9 cellular contexts compared by ENCODE assay signal in the genomic region with DNA sequence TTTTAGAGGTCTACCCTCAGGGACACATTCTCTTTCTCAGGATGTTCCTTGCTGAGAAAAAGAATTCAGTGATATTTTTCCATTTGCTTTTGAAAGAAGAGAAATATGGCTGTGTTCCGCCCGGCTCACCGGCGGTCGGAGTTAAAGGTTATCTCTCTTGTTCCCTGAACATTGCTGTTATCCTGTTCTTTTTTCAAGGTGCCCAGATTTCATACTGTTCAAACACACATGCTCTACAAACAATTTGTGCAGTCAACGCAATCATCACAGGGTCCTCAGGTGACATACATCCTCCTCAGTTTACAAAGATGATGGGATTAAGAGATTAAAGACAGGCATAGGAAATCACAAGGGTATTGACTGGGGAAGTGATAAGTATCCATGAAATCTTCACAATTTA. TPM values are rescaled to one million over a fixed set of nuclear protein-coding genes. Genes with fewer than 3 reads are reported as not detected.
A peak's percentile ranks its signal among the peaks of the same experiment; 100 is the strongest.
DNase-seq lines count a peak whose midpoint lies in the region; ATAC-seq, FAIRE-seq and TF ChIP-seq lines count a peak whose summit lies in the region.
"Not testable (repeated sequence)": the region's sequence is repeated elsewhere in the genome, so short reads cannot be mapped to it uniquely, and the experiment has no call there.
"Had no signal": no experiment of that assay in that cellular context is flagged by ENCODE, and none has a peak within 500 bp of the region (broad histone marks: within the 10 kb centered on the region; RNA-seq: fewer than 3 reads in every experiment).

No MANE protein-coding gene starts in this region.

- not testable (repeated sequence) for H2AFZ ChIP-seq in GM23338; H9 (ENCODE audit: low read length); HepG2 (ENCODE audit: low read length)
- H2AFZ ChIP-seq in neuronal stem cell (ENCODE audit: low read length) = peak overlapping the region; percentile 71

- ATAC-seq in GM23338, WTC11, HepG2: not testable (repeated sequence)

- not testable (repeated sequence) for H3K14ac ChIP-seq in H9 (ENCODE audit: insufficient read depth, low read length); neuronal stem cell (ENCODE audit: low read length)

- not testable (repeated sequence) for H4K91ac ChIP-seq in H9 (ENCODE audit: insufficient read length, low read depth, low read length); neuronal stem cell (ENCODE audit: low read depth, low read length, poor library complexity)

- TF ChIP-seq RAD21 in HepG2 (CRISPR knock-in tag; IDR thresholded peaks at IDR 0.05) = not testable (repeated sequence)

- not testable (repeated sequence) for H3K79me1 ChIP-seq in H9 (ENCODE audit: insufficient read depth, low read depth, low read length, poor library complexity, severe bottlenecking); neuronal stem cell (ENCODE audit: low read depth, low read length)

- H3K27ac ChIP-seq in GM23338 (ENCODE audit: low read depth) = peak overlapping the region; percentile 89
- not testable (repeated sequence) for H3K27ac ChIP-seq in H9 (ENCODE audit: insufficient read length, low read depth, low read length); HepG2 (ENCODE audit: extremely low read length, insufficient read depth, low read length); neuronal stem cell (replicated peaks; ENCODE audit: low read length)
- H3K27ac ChIP-seq in HUES48 (ENCODE audit: low read depth, low read length) = peak overlapping the region; percentile 67
- peak overlapping the region; percentile 49; the same call in 1 of the 2 replicates for H3K27ac ChIP-seq in HUES64 (ENCODE audit: low read depth, low read length)

- not testable (repeated sequence) for H3K4me3 ChIP-seq in GM23338; HUES48 (ENCODE audit: low read depth, low read length); HUES64 (ENCODE audit: low read length); iPS-15b (ENCODE audit: low read depth, low read length); HepG2 (replicated peaks in 1 of 3; ENCODE audit: insufficient read depth in 1 of 3, low read depth in 2 of 3, low read length in 3 of 3); neuronal stem cell (ENCODE audit: low read length in 2 of 2)

- FAIRE-seq in HepG2 (lab: Jason Lieb, UNC) = not testable (repeated sequence)

- H2BK5ac ChIP-seq in H9 (ENCODE audit: insufficient read length, low read length); neuronal stem cell (ENCODE audit: low read length): not testable (repeated sequence)

- in situ Hi-C loops in HepG2 (cut with HindIII; ENCODE audit: extremely low pct_ligation_motif_present, low pct_unique_long_range_greater_than_20kb) = not testable (repeated sequence)

- intact Hi-C loops in HepG2 (cut with micrococcal nuclease; ENCODE audit: unreplicated experiment) = not testable (repeated sequence)

- not testable (repeated sequence) for H3K79me2 ChIP-seq in GM23338 (replicated peaks; ENCODE audit: insufficient read depth); H9 (ENCODE audit: insufficient read depth, low read length); HepG2 (ENCODE audit: insufficient read depth, low read length)

- H3K36me3 ChIP-seq in GM23338 (ENCODE audit: insufficient read depth); HUES48 (ENCODE audit: control insufficient read depth, insufficient read depth, low read length); HUES64 (ENCODE audit: insufficient read depth, low read length); iPS-15b (ENCODE audit: control insufficient read depth, insufficient read depth, low read length); HepG2 (replicated peaks in 1 of 2; ENCODE audit: control insufficient read depth in 1 of 2, insufficient read depth in 2 of 2, low read length in 2 of 2); neuronal stem cell (replicated peaks in 1 of 2; ENCODE audit: control insufficient read depth in 2 of 2, insufficient read depth in 2 of 2, low read length in 2 of 2): not testable (repeated sequence)

- not testable (repeated sequence) for TF ChIP-seq EP300 in HepG2 (IDR thresholded peaks at IDR 0.05; ENCODE audit: low read depth in 2 of 2, low read length in 2 of 2); HepG2 (CRISPR knock-in tag; IDR thresholded peaks at IDR 0.05; ENCODE audit: borderline replicate concordance)

- H3K27me3 ChIP-seq in GM23338 (ENCODE audit: insufficient read depth); H9 (ENCODE audit: insufficient read depth, low read length); HUES48 (ENCODE audit: control insufficient read depth, insufficient read depth, low read length); HUES64 (ENCODE audit: insufficient read depth, low read length); iPS-15b (ENCODE audit: control insufficient read depth, insufficient read depth, low read length); HepG2 (ENCODE audit: control insufficient read depth in 1 of 2, insufficient read depth in 2 of 2, low read length in 2 of 2); neuronal stem cell (ENCODE audit: control insufficient read depth in 3 of 3, insufficient read depth in 3 of 3, low read depth in 1 of 3, low read length in 3 of 3): not testable (repeated sequence)

- POLR2A ChIA-PET in WTC11 (lab: Charles Lee); HepG2 (lab: Yijun Ruan, JAX): not testable (repeated sequence)

- H3K4ac ChIP-seq in H9 (ENCODE audit: low read depth, low read length); neuronal stem cell (ENCODE audit: low read length): not testable (repeated sequence)

- not testable (repeated sequence) for BruUV-seq in HepG2 (replicated peaks; lab: Mats Ljungman, UMichigan)

- not testable (repeated sequence) for H3K23me2 ChIP-seq in H9 (ENCODE audit: insufficient read length, low read depth, low read length, poor library complexity, severe bottlenecking)

- H3K27me3 Mint-ChIP-seq in GM23338 (ENCODE audit: insufficient read depth, low read depth, poor library complexity) = peaks cover 12% of the 10 kb centered on the region
- not testable (repeated sequence) for H3K27me3 Mint-ChIP-seq in H9 (ENCODE audit: low read depth); WTC11 (ENCODE audit: low read depth)

- H3K36me3 Mint-ChIP-seq in GM23338 (ENCODE audit: low read depth) = peaks cover 11% of the 10 kb centered on the region
- peaks cover 9 to 11% (median 11%) of the 10 kb centered on the region in 3 experiments for H3K36me3 Mint-ChIP-seq in H9 (ENCODE audit: insufficient read depth in 1 of 3, low read depth in 3 of 3)
- peaks cover 18% of the 10 kb centered on the region for H3K36me3 Mint-ChIP-seq in WTC11

- not testable (repeated sequence) for H3K4me1 ChIP-seq in GM23338 (ENCODE audit: insufficient read depth); H9 (ENCODE audit: insufficient read depth, low read length); HUES48 (ENCODE audit: control insufficient read depth, insufficient read depth, low read length); HUES64 (ENCODE audit: insufficient read depth, low read length); iPS-15b (ENCODE audit: control insufficient read depth, insufficient read depth, low read length); neuronal stem cell (ENCODE audit: control insufficient read depth in 2 of 2, insufficient read depth in 1 of 2, low read depth in 1 of 2, low read length in 2 of 2)
- H3K4me1 ChIP-seq in HepG2 (ENCODE audit: insufficient read depth, low read length) = peaks cover 29% of the 10 kb centered on the region

- H2AK5ac ChIP-seq in H9 (ENCODE audit: insufficient read length, low read length); neuronal stem cell (ENCODE audit: low read depth, low read length): not testable (repeated sequence)

- H2BK120ac ChIP-seq in H9 (ENCODE audit: low read depth, low read length, poor library complexity, severe bottlenecking); neuronal stem cell (ENCODE audit: low read depth, low read length): not testable (repeated sequence)

- peaks cover 13% of the 10 kb centered on the region for H3K9me3 Mint-ChIP-seq in GM23338
- peaks cover 12 to 13% of the 10 kb centered on the region in 2 experiments for H3K9me3 Mint-ChIP-seq in H9
- H3K9me3 Mint-ChIP-seq in WTC11 = peaks cover 14% of the 10 kb centered on the region

- H3K4me3 Mint-ChIP-seq in GM23338 = peak overlapping the region; percentile 32; the same call in 2 of the 3 replicates
- H3K4me3 Mint-ChIP-seq in H9 = peak overlapping the region in 1 of 2 experiments; percentile 3; a peak in 2 of 5 replicates
- H3K4me3 Mint-ChIP-seq in WTC11 = peak overlapping the region; percentile 10; the same call in 1 of the 2 replicates

- H4K20me1 ChIP-seq in GM23338 (replicated peaks; ENCODE audit: insufficient read depth); H9 (ENCODE audit: control insufficient read depth, insufficient read depth, insufficient read length); HepG2 (ENCODE audit: insufficient read depth, low read length): not testable (repeated sequence)

- H3T11ph ChIP-seq in H9 (ENCODE audit: low read length) = not testable (repeated sequence)

- not testable (repeated sequence) for H3K9ac ChIP-seq in H9 (ENCODE audit: extremely low read depth, insufficient read length, low read length); HUES48 (ENCODE audit: low read depth, low read length); HUES64 (ENCODE audit: low read depth, low read length); HepG2 (ENCODE audit: insufficient read depth, low read depth, low read length); neuronal stem cell (ENCODE audit: low read depth, low read length, poor library complexity)
- H3K9ac ChIP-seq in iPS-15b (ENCODE audit: low read depth, low read length) = peak overlapping the region; percentile 42

- H3K18ac ChIP-seq in H9 (ENCODE audit: insufficient read length, low read depth, low read length); neuronal stem cell (ENCODE audit: low read length): not testable (repeated sequence)

- H4K8ac ChIP-seq in H9 (replicated peaks; ENCODE audit: insufficient read length, low read depth, low read length); neuronal stem cell (ENCODE audit: low read depth, low read length): not testable (repeated sequence)

- H3K9me3 ChIP-seq in H9 (ENCODE audit: control insufficient read depth, low read depth, low read length); HUES48 (ENCODE audit: control insufficient read depth, insufficient read depth, low read length); HUES64 (ENCODE audit: insufficient read depth, low read depth, low read length); iPS-15b (ENCODE audit: control insufficient read depth, insufficient read depth, low read length); HepG2 (ENCODE audit: low read length); neuronal stem cell (replicated peaks in 1 of 2; ENCODE audit: control insufficient read depth in 2 of 2, insufficient read depth in 1 of 2, low read depth in 1 of 2, low read length in 2 of 2): not testable (repeated sequence)

- H4K5ac ChIP-seq in H9 (ENCODE audit: insufficient read length, low read depth, low read length) = not testable (repeated sequence)

- H3F3A ChIP-seq in GM23338 (replicated peaks; ENCODE audit: low read depth) = not testable (repeated sequence)

- not testable (repeated sequence) for H2BK12ac ChIP-seq in H9 (ENCODE audit: insufficient read length, low read depth, low read length); neuronal stem cell (ENCODE audit: low read length)

- not testable (repeated sequence) for H3K9me2 ChIP-seq in GM23338 (ENCODE audit: insufficient read depth)

- H3K4me1 Mint-ChIP-seq in GM23338 = peaks cover 22% of the 10 kb centered on the region
- peaks cover 15 to 25% of the 10 kb centered on the region in 2 experiments for H3K4me1 Mint-ChIP-seq in H9
- peaks cover 16% of the 10 kb centered on the region for H3K4me1 Mint-ChIP-seq in WTC11

- WGBS in H9 (ENCODE audit: extremely low coverage, insufficient read length, low lambda C conversion rate) = no CpG with 5 or more reads among the region's 6 CpGs
- 95% methylated on average over 6 of the region's 6 CpGs for WGBS in HUES64
- WGBS in HepG2 (ENCODE audit: low lambda C conversion rate) = 2% methylated on average over 6 of the region's 6 CpGs
- no CpG with 5 or more reads among the region's 6 CpGs for WGBS in neuronal stem cell (ENCODE audit: extremely low coverage in 2 of 2, insufficient read length in 2 of 2, insufficient replicate concordance in 1 of 2), 2 donors

- TF ChIP-seq CTCF in GM23338 (conservative IDR thresholded peaks at IDR 0.05; ENCODE audit: low read depth in 2 of 2); H9 (conservative IDR thresholded peaks at IDR 0.05); WTC11 (IDR thresholded peaks at IDR 0.05); HepG2 (CRISPR knock-in tag; IDR thresholded peaks at IDR 0.05): not testable (repeated sequence)

- CTCF ChIA-PET in WTC11 (lab: Charles Lee); HepG2 (lab: Yijun Ruan, JAX; ENCODE audit: low intra/inter-chr PET ratio, low total read pairs): not testable (repeated sequence)

- H2BK15ac ChIP-seq in H9 (ENCODE audit: low read depth, low read length); neuronal stem cell (ENCODE audit: low read length): not testable (repeated sequence)

- H3K4me2 ChIP-seq in GM23338; H9 (ENCODE audit: insufficient read depth, insufficient read length, low read length); HepG2 (ENCODE audit: low read depth, low read length); neuronal stem cell (ENCODE audit: insufficient read depth, low read length, poor library complexity, severe bottlenecking): not testable (repeated sequence)

- H3K23ac ChIP-seq in H9 (ENCODE audit: insufficient read length, low read depth, low read length); neuronal stem cell (ENCODE audit: low read depth, low read length, poor library complexity): not testable (repeated sequence)

- DNase-seq in GM23338 (ENCODE audit: low spot score); H9; WTC11 (ENCODE audit: low spot score); HepG2 (ENCODE audit: low spot score); neuronal stem cell (ENCODE audit: low spot score): not testable (repeated sequence)

- H3K27ac Mint-ChIP-seq in GM23338 (peak overlapping the region; percentile 93), H9 (peak overlapping the region; percentile 63 to 88 (median 81)), WTC11 (peak overlapping the region; percentile 97)

- not testable (repeated sequence) for TF ChIP-seq POLR2A in HepG2 (IDR thresholded peaks at IDR 0.05; ENCODE audit: insufficient read depth in 1 of 2, low read depth in 2 of 2, low read length in 2 of 2)

- not testable (repeated sequence) for H2BK20ac ChIP-seq in H9 (ENCODE audit: low read depth, low read length, poor library complexity, severe bottlenecking)

- not testable (repeated sequence) for H3K56ac ChIP-seq in H9 (ENCODE audit: insufficient read length, low read depth, low read length)

RNA-seq across cellular contexts. Expression of a gene that starts 4.1 kb away (rescaled TPM):
- 87.5 and 129 TPM in 2 replicates for total RNA-seq in GM23338 (2014; rRNA removed; shearing (Covaris generic))
- 1,174 and 1,292 TPM in 2 replicates for polyA plus RNA-seq in GM23338 (2016; fragmentation: Nextera tagmentation; extraction: Ambion mirVana)
- total RNA-seq in H9 (2021) = 393 and 435 TPM in 2 replicates
- 189 TPM for polyA plus RNA-seq in HUES64 (2013, experiment 1 of 2)
- 202 TPM for polyA plus RNA-seq in HUES64 (2013, experiment 2 of 2)
- 326 to 345 TPM (median 332 TPM) in 3 replicates for total RNA-seq in WTC11 (2021)
- total RNA-seq in HepG2 (2016; rRNA removed; fragmentation: Illumina TruSeq; extraction: Trizol) = 173 and 251 TPM in 2 replicates
- total RNA-seq in HepG2 (2016; cell fraction: cytosol; rRNA removed; fragmentation: Illumina TruSeq; extraction: Trizol; ENCODE audit: low read depth) = 49.2 and 61.1 TPM in 2 replicates
- total RNA-seq in HepG2 (2016; cell fraction: insoluble cytoplasmic fraction; rRNA removed; fragmentation: Illumina TruSeq; extraction: Trizol) = 172 and 283 TPM in 2 replicates
- total RNA-seq in HepG2 (2016; cell fraction: membrane; rRNA removed; fragmentation: Illumina TruSeq; extraction: Trizol) = 49.8 and 50.3 TPM in 2 replicates
- 53.8 and 59.6 TPM in 2 replicates for total RNA-seq in HepG2 (2016; cell fraction: nucleus; rRNA removed; fragmentation: Illumina TruSeq; extraction: Trizol)
- polyA plus RNA-seq in HepG2 (2011; rRNA removed) = 51.8 and 70.6 TPM in 2 replicates
- 19.5 and 28.1 TPM in 2 replicates for polyA plus RNA-seq in HepG2 (2011; cell fraction: cytosol; rRNA removed)
- 8.5 and 14.1 TPM in 2 replicates for polyA plus RNA-seq in HepG2 (2011; cell fraction: nucleus; rRNA removed)
- polyA plus RNA-seq in HepG2 (2012) = 141 and 173 TPM in 2 replicates
- 63.3 and 66.1 TPM in 2 replicates for polyA plus RNA-seq in HepG2 (2016; cell fraction: cytosol; fragmentation: Illumina TruSeq; extraction: Trizol; ENCODE audit: low read depth)
- polyA plus RNA-seq in HepG2 (2016; cell fraction: insoluble cytoplasmic fraction; fragmentation: Illumina TruSeq; extraction: Trizol; ENCODE audit: low read depth) = 371 and 383 TPM in 2 replicates
- 53.3 and 57.7 TPM in 2 replicates for polyA plus RNA-seq in HepG2 (2016; cell fraction: membrane; fragmentation: Illumina TruSeq; extraction: Trizol; ENCODE audit: low read depth)
- polyA plus RNA-seq in HepG2 (2016; cell fraction: nucleus; fragmentation: Illumina TruSeq; extraction: Trizol; ENCODE audit: insufficient read depth, low read depth) = 143 and 153 TPM in 2 replicates
- polyA minus RNA-seq in HepG2 (2011; rRNA and poly(A)+ RNA removed; ENCODE audit: low replicate concordance) = 3.5 and 5.1 TPM in 2 replicates
- polyA minus RNA-seq in HepG2 (2011; cell fraction: cytosol; rRNA and poly(A)+ RNA removed) = 6.9 and 13.9 TPM in 2 replicates
- 35.3 and 41.3 TPM in 2 replicates for polyA minus RNA-seq in HepG2 (2011; cell fraction: nucleus; rRNA and poly(A)+ RNA removed)
- 156 TPM for polyA plus RNA-seq in neuronal stem cell (2013, experiment 1 of 2)
- 157 TPM for polyA plus RNA-seq in neuronal stem cell (2013, experiment 2 of 2)

RNA-seq across cellular contexts. Expression of a gene that starts 40.5 kb away (rescaled TPM):
- 65.9 and 70.2 TPM in 2 replicates for total RNA-seq in GM23338 (2014; rRNA removed; shearing (Covaris generic))
- polyA plus RNA-seq in GM23338 (2016; fragmentation: Nextera tagmentation; extraction: Ambion mirVana) = 179 TPM in 2 replicates
- total RNA-seq in H9 (2021) = 59.3 and 61.8 TPM in 2 replicates
- 44.3 TPM for polyA plus RNA-seq in HUES64 (2013, experiment 1 of 2)
- polyA plus RNA-seq in HUES64 (2013, experiment 2 of 2) = 47.7 TPM
- 38.8 to 45.7 TPM (median 42.1 TPM) in 3 replicates for total RNA-seq in WTC11 (2021)
- total RNA-seq in HepG2 (2016; rRNA removed; fragmentation: Illumina TruSeq; extraction: Trizol) = 10.8 and 15.2 TPM in 2 replicates
- total RNA-seq in HepG2 (2016; cell fraction: cytosol; rRNA removed; fragmentation: Illumina TruSeq; extraction: Trizol; ENCODE audit: low read depth) = 32.3 and 33.6 TPM in 2 replicates
- total RNA-seq in HepG2 (2016; cell fraction: insoluble cytoplasmic fraction; rRNA removed; fragmentation: Illumina TruSeq; extraction: Trizol) = 10.7 and 15.4 TPM in 2 replicates
- total RNA-seq in HepG2 (2016; cell fraction: membrane; rRNA removed; fragmentation: Illumina TruSeq; extraction: Trizol) = 15.1 and 15.7 TPM in 2 replicates
- 7.0 and 8.7 TPM in 2 replicates for total RNA-seq in HepG2 (2016; cell fraction: nucleus; rRNA removed; fragmentation: Illumina TruSeq; extraction: Trizol)
- 3.5 and 7.2 TPM in 2 replicates for polyA plus RNA-seq in HepG2 (2011; rRNA removed)
- 3.3 and 3.7 TPM in 2 replicates for polyA plus RNA-seq in HepG2 (2011; cell fraction: cytosol; rRNA removed)
- 2.4 and 2.6 TPM in 2 replicates for polyA plus RNA-seq in HepG2 (2011; cell fraction: nucleus; rRNA removed)
- polyA plus RNA-seq in HepG2 (2012) = 2.8 and 6.8 TPM in 2 replicates
- polyA plus RNA-seq in HepG2 (2016; cell fraction: cytosol; fragmentation: Illumina TruSeq; extraction: Trizol; ENCODE audit: low read depth) = 5.2 and 8.0 TPM in 2 replicates
- 28.3 and 32.2 TPM in 2 replicates for polyA plus RNA-seq in HepG2 (2016; cell fraction: insoluble cytoplasmic fraction; fragmentation: Illumina TruSeq; extraction: Trizol; ENCODE audit: low read depth)
- 11.8 and 12.9 TPM in 2 replicates for polyA plus RNA-seq in HepG2 (2016; cell fraction: membrane; fragmentation: Illumina TruSeq; extraction: Trizol; ENCODE audit: low read depth)
- polyA plus RNA-seq in HepG2 (2016; cell fraction: nucleus; fragmentation: Illumina TruSeq; extraction: Trizol; ENCODE audit: insufficient read depth, low read depth) = 20.6 and 22.8 TPM in 2 replicates
- polyA minus RNA-seq in HepG2 (2011; rRNA and poly(A)+ RNA removed; ENCODE audit: low replicate concordance) = 3.8 and 12.1 TPM in 2 replicates
- 5.1 and 6.2 TPM in 2 replicates for polyA minus RNA-seq in HepG2 (2011; cell fraction: cytosol; rRNA and poly(A)+ RNA removed)
- 6.5 and 6.8 TPM in 2 replicates for polyA minus RNA-seq in HepG2 (2011; cell fraction: nucleus; rRNA and poly(A)+ RNA removed)
- polyA plus RNA-seq in neuronal stem cell (2013, experiment 1 of 2) = 32.0 TPM
- polyA plus RNA-seq in neuronal stem cell (2013, experiment 2 of 2) = 32.9 TPM
- polyA plus RNA-seq: CD8-positive, alpha-beta memory T cell had no signal

RNA-seq across cellular contexts. Expression of a gene that starts 40.6 kb away (rescaled TPM):
- 39.5 and 41.6 TPM in 2 replicates for total RNA-seq in GM23338 (2014; rRNA removed; shearing (Covaris generic))
- polyA plus RNA-seq in GM23338 (2016; fragmentation: Nextera tagmentation; extraction: Ambion mirVana) = 110 and 119 TPM in 2 replicates
- 31.3 and 33.2 TPM in 2 replicates for total RNA-seq in H9 (2021)
- polyA plus RNA-seq in HUES64 (2013, experiment 1 of 2) = 28.4 TPM
- polyA plus RNA-seq in HUES64 (2013, experiment 2 of 2) = 25.7 TPM
- total RNA-seq in WTC11 (2021) = 29.4 to 32.3 TPM (median 32.1 TPM) in 3 replicates
- total RNA-seq in HepG2 (2016; rRNA removed; fragmentation: Illumina TruSeq; extraction: Trizol) = 35.2 and 36.7 TPM in 2 replicates
- 24.1 and 31.0 TPM in 2 replicates for total RNA-seq in HepG2 (2016; cell fraction: cytosol; rRNA removed; fragmentation: Illumina TruSeq; extraction: Trizol; ENCODE audit: low read depth)
- 34.7 and 38.6 TPM in 2 replicates for total RNA-seq in HepG2 (2016; cell fraction: insoluble cytoplasmic fraction; rRNA removed; fragmentation: Illumina TruSeq; extraction: Trizol)
- 29.6 and 35.7 TPM in 2 replicates for total RNA-seq in HepG2 (2016; cell fraction: membrane; rRNA removed; fragmentation: Illumina TruSeq; extraction: Trizol)
- total RNA-seq in HepG2 (2016; cell fraction: nucleus; rRNA removed; fragmentation: Illumina TruSeq; extraction: Trizol) = 15.9 and 17.6 TPM in 2 replicates
- 19.5 and 20.7 TPM in 2 replicates for polyA plus RNA-seq in HepG2 (2011; rRNA removed)
- polyA plus RNA-seq in HepG2 (2011; cell fraction: cytosol; rRNA removed) = 14.4 and 14.5 TPM in 2 replicates
- polyA plus RNA-seq in HepG2 (2011; cell fraction: nucleus; rRNA removed) = 8.1 and 8.4 TPM in 2 replicates
- 15.7 and 17.3 TPM in 2 replicates for polyA plus RNA-seq in HepG2 (2012)
- polyA plus RNA-seq in HepG2 (2016; cell fraction: cytosol; fragmentation: Illumina TruSeq; extraction: Trizol; ENCODE audit: low read depth) = 22.3 and 31.7 TPM in 2 replicates
- polyA plus RNA-seq in HepG2 (2016; cell fraction: insoluble cytoplasmic fraction; fragmentation: Illumina TruSeq; extraction: Trizol; ENCODE audit: low read depth) = 37.6 and 39.8 TPM in 2 replicates
- polyA plus RNA-seq in HepG2 (2016; cell fraction: membrane; fragmentation: Illumina TruSeq; extraction: Trizol; ENCODE audit: low read depth) = 25.6 and 30.0 TPM in 2 replicates
- polyA plus RNA-seq in HepG2 (2016; cell fraction: nucleus; fragmentation: Illumina TruSeq; extraction: Trizol; ENCODE audit: insufficient read depth, low read depth) = 23.6 and 24.3 TPM in 2 replicates
- polyA minus RNA-seq in HepG2 (2011; rRNA and poly(A)+ RNA removed; ENCODE audit: low replicate concordance) = 5.5 and 12.7 TPM in 2 replicates
- 5.7 and 9.1 TPM in 2 replicates for polyA minus RNA-seq in HepG2 (2011; cell fraction: cytosol; rRNA and poly(A)+ RNA removed)
- polyA minus RNA-seq in HepG2 (2011; cell fraction: nucleus; rRNA and poly(A)+ RNA removed) = 4.7 and 5.8 TPM in 2 replicates
- polyA plus RNA-seq in neuronal stem cell (2013, experiment 1 of 2) = 22.9 TPM
- 22.6 TPM for polyA plus RNA-seq in neuronal stem cell (2013, experiment 2 of 2)
